23 cellular contexts compared by ENCODE assay signal in genomic region chr16:46768809-46769208, GRCh38. TPM values are rescaled to one million over a fixed set of nuclear protein-coding genes. Genes with fewer than 3 reads are reported as not detected.
A peak's percentile ranks its signal among the peaks of the same experiment; 100 is the strongest.
DNase-seq lines count a peak whose midpoint lies in the region; ATAC-seq, FAIRE-seq and TF ChIP-seq lines count a peak whose summit lies in the region.
"Had no signal": no experiment of that assay in that cellular context is flagged by ENCODE, and none has a peak within 500 bp of the region (broad histone marks: within the 10 kb centered on the region; RNA-seq: fewer than 3 reads in every experiment).

No MANE protein-coding gene starts in this region.

- no peak for TF ChIP-seq EP300 in HepG2 (IDR thresholded peaks at IDR 0.05; ENCODE audit: low read depth in 2 of 2, low read length in 2 of 2)
- TF ChIP-seq EP300 in HepG2 (CRISPR knock-in tag; IDR thresholded peaks at IDR 0.05; ENCODE audit: borderline replicate concordance): no peak

- no peaks in the 10 kb centered on the region for H3K9me3 ChIP-seq in HepG2 (ENCODE audit: low read length)
- H3K9me3 ChIP-seq: tibial nerve had no signal

- H3K4me1 Mint-ChIP-seq in stimulated activated naive CD8-positive, alpha-beta T cell treated with anti-CD3 and anti-CD28 coated beads, Interleukin-15, amount 100 ng/mL, for 72 hours: no peaks in the 10 kb centered on the region
- H3K4me1 Mint-ChIP-seq: brain, T-cell had no signal

- H3K9ac ChIP-seq in HepG2 (ENCODE audit: insufficient read depth, low read depth, low read length): no peak overlapping the region

- peaks cover 25% of the 10 kb centered on the region for H3K4me1 ChIP-seq in HepG2 (ENCODE audit: insufficient read depth, low read length)
- H3K4me1 ChIP-seq: tibial nerve had no signal

- no peak overlapping the region for H3K27ac Mint-ChIP-seq in stimulated activated naive CD8-positive, alpha-beta T cell treated with anti-CD3 and anti-CD28 coated beads, Interleukin-15, amount 100 ng/mL, for 72 hours
- H3K27ac Mint-ChIP-seq: activated naive CD8-positive, alpha-beta T cell; B cell; brain; stimulated activated effector memory CD8-positive, alpha-beta T cell treated with anti-CD3 and anti-CD28 coated beads, Interleukin-12 subunit alpha, Interleukin-12 subunit beta, amount 100 ng/mL, for 72 hours; T-cell had no signal

- peak overlapping the region; percentile 46; the same call in 1 of the 2 replicates for H3K4me2 ChIP-seq in HepG2 (ENCODE audit: low read depth, low read length)

- H3K27me3 Mint-ChIP-seq in stimulated activated naive CD8-positive, alpha-beta T cell treated with anti-CD3 and anti-CD28 coated beads, Interleukin-15, amount 100 ng/mL, for 72 hours: peaks cover 8% of the 10 kb centered on the region
- H3K27me3 Mint-ChIP-seq: activated naive CD8-positive, alpha-beta T cell; B cell; T-cell had no signal

- no peak for TF ChIP-seq RAD21 in HepG2 (CRISPR knock-in tag; IDR thresholded peaks at IDR 0.05)

- DNase-seq in NCI-H1092 treated with DMSO at 0.1 percent for 48 hours (lab: John Stamatoyannopoulos, UW) (peak; percentile 93), NCI-H187 treated with DMSO at 0.1 percent for 48 hours (lab: John Stamatoyannopoulos, UW) (peak; percentile 58), NCI-H526 (lab: John Stamatoyannopoulos, UW) (peak; percentile 30 to 34), HepG2 (ENCODE audit: low spot score) (no peak), brain microvascular endothelial cell (no peak)
- no peak for DNase-seq in stimulated activated naive CD8-positive, alpha-beta T cell treated with anti-CD3 and anti-CD28 coated beads, Interleukin-15, amount 100 ng/mL, for 72 hours
- DNase-seq: activated CD4-positive, alpha-beta T cell treated with anti-CD3 and anti-CD28 coated beads, Interleukin-2, amount 50 U/mL, for 48 hours; activated T-cell treated with anti-CD3 and anti-CD28 coated beads, Interleukin-2, amount 50 U/mL, for 48 hours; foreskin fibroblast; HCEC 1CT; NCI-H446 treated with DMSO at 0.1 percent for 48 hours; stimulated activated CD4-positive, alpha-beta T cell treated with anti-CD3 and anti-CD28 coated beads, Interleukin-12 subunit alpha, Interleukin-12 subunit beta, amount 100 ng/mL, for 4 hours; T-cell had no signal

- TF ChIP-seq CTCF in HepG2 (CRISPR knock-in tag; IDR thresholded peaks at IDR 0.05): peak; percentile 24; the same call in 1 of the 2 replicates
- no peak for TF ChIP-seq CTCF in brain microvascular endothelial cell (IDR thresholded peaks at IDR 0.05; ENCODE audit: low read depth, low read length, missing control alignments)

- H3K36me3 ChIP-seq in HepG2 (replicated peaks in 1 of 2; ENCODE audit: control insufficient read depth in 1 of 2, insufficient read depth in 2 of 2, low read length in 2 of 2) (no peaks in the 10 kb centered on the region), brain microvascular endothelial cell (replicated peaks) (no peaks in the 10 kb centered on the region)
- H3K36me3 ChIP-seq: tibial nerve had no signal

- ATAC-seq in HepG2 (peak; percentile 62), HG02884 (IDR thresholded peaks at IDR 0.05; ENCODE audit: unreplicated experiment) (no peak), GM18502 (IDR thresholded peaks at IDR 0.05; ENCODE audit: poor library complexity, unreplicated experiment) (no peak)
- no peak for ATAC-seq in stimulated activated naive CD8-positive, alpha-beta T cell treated with anti-CD3 and anti-CD28 coated beads, Interleukin-15, amount 100 ng/mL, for 72 hours
- ATAC-seq: left lobe of liver; stimulated activated effector memory CD8-positive, alpha-beta T cell treated with anti-CD3 and anti-CD28 coated beads, Interleukin-12 subunit alpha, Interleukin-12 subunit beta, amount 100 ng/mL, for 72 hours; T-cell had no signal

- H3K79me2 ChIP-seq in HepG2 (ENCODE audit: insufficient read depth, low read length): no peaks in the 10 kb centered on the region

- 19% methylated on average over 8 of the region's 8 CpGs for WGBS in HepG2 (ENCODE audit: low lambda C conversion rate)

- FAIRE-seq in HepG2 (lab: Jason Lieb, UNC): no peak
- FAIRE-seq: endothelial cell of umbilical vein had no signal

- CTCF ChIA-PET in HepG2 (lab: Yijun Ruan, JAX; ENCODE audit: low intra/inter-chr PET ratio, low total read pairs): no interaction called here

- no peak for TF ChIP-seq POLR2A in HepG2 (IDR thresholded peaks at IDR 0.05; ENCODE audit: insufficient read depth in 1 of 2, low read depth in 2 of 2, low read length in 2 of 2)

- H3K27me3 ChIP-seq in HepG2 (ENCODE audit: control insufficient read depth in 1 of 2, insufficient read depth in 2 of 2, low read length in 2 of 2): peaks cover 0 to 3% of the 10 kb centered on the region in 2 experiments; a peak in 1 of 5 replicates
- H3K27me3 ChIP-seq in brain microvascular endothelial cell (replicated peaks): no peaks in the 10 kb centered on the region
- H3K27me3 ChIP-seq: tibial nerve had no signal

- no TSS peak for BruUV-seq in HepG2 (replicated peaks; lab: Mats Ljungman, UMichigan)

- H4K20me1 ChIP-seq in HepG2 (ENCODE audit: insufficient read depth, low read length): no peaks in the 10 kb centered on the region

- H2AFZ ChIP-seq in HepG2 (ENCODE audit: low read length): no peak overlapping the region

- H3K4me3 ChIP-seq in HepG2 (replicated peaks in 1 of 3; ENCODE audit: insufficient read depth in 1 of 3, low read depth in 2 of 3, low read length in 3 of 3): no peak overlapping the region
- H3K4me3 ChIP-seq in brain microvascular endothelial cell (ENCODE audit: low read depth, low read length): no peak overlapping the region
- H3K4me3 ChIP-seq: tibial nerve had no signal

- POLR2A ChIA-PET in HepG2 (lab: Yijun Ruan, JAX): interaction anchor here (2.9 kb wide), 1 partner anchor 21 kb away, joined by 8 read pairs; no protein-coding TSS in a partner anchor

- H3K9me3 Mint-ChIP-seq in stimulated activated naive CD8-positive, alpha-beta T cell treated with anti-CD3 and anti-CD28 coated beads, Interleukin-15, amount 100 ng/mL, for 72 hours: no peaks in the 10 kb centered on the region
- H3K9me3 Mint-ChIP-seq: brain; stimulated activated effector memory CD8-positive, alpha-beta T cell treated with anti-CD3 and anti-CD28 coated beads, Interleukin-12 subunit alpha, Interleukin-12 subunit beta, amount 100 ng/mL, for 72 hours; T-cell had no signal

- no peak overlapping the region for H3K4me3 Mint-ChIP-seq in stimulated activated naive CD8-positive, alpha-beta T cell treated with anti-CD3 and anti-CD28 coated beads, Interleukin-15, amount 100 ng/mL, for 72 hours
- H3K4me3 Mint-ChIP-seq: activated naive CD8-positive, alpha-beta T cell; B cell; brain; stimulated activated effector memory CD8-positive, alpha-beta T cell treated with anti-CD3 and anti-CD28 coated beads, Interleukin-12 subunit alpha, Interleukin-12 subunit beta, amount 100 ng/mL, for 72 hours; T-cell had no signal

- H3K27ac ChIP-seq in HepG2 (ENCODE audit: extremely low read length, insufficient read depth, low read length): no peak overlapping the region
- no peak overlapping the region for H3K27ac ChIP-seq in brain microvascular endothelial cell
- H3K27ac ChIP-seq: tibial nerve had no signal

- intact Hi-C loops in HepG2 (cut with micrococcal nuclease; ENCODE audit: unreplicated experiment): no loop called here

- in situ Hi-C loops in HepG2 (cut with HindIII; ENCODE audit: extremely low pct_ligation_motif_present, low pct_unique_long_range_greater_than_20kb) (no loop called here), brain microvascular endothelial cell (cut with HindIII; ENCODE audit: low pct_ligation_motif_present, low sequenced_read_pairs) (no loop called here)

TF ChIP-seq in HepG2, 621 proteins besides CTCF, POLR2A, EP300 and RAD21:
- TF ChIP-seq RBAK (CRISPR knock-in tag; IDR thresholded peaks at IDR 0.05) (no peak), FOXO4 (CRISPR knock-in tag; conservative IDR thresholded peaks at IDR 0.05) (no peak), ZNF496 (CRISPR knock-in tag; IDR thresholded peaks at IDR 0.05; ENCODE audit: insufficient replicate concordance) (no peak), STAG1 (CRISPR knock-in tag; IDR thresholded peaks at IDR 0.05) (0 out of 2 replicates have a peak, but pooled peaks have one; percentile 20), ZNF878 (CRISPR knock-in tag; IDR thresholded peaks at IDR 0.05) (no peak), ZNF652 (CRISPR knock-in tag; IDR thresholded peaks at IDR 0.05; ENCODE audit: borderline replicate concordance, low read depth) (peak; percentile 86)

RNA-seq across cellular contexts. Expression of gene MYLK3, which starts 20.7 kb away (rescaled TPM):
- total RNA-seq in HepG2 (2016; rRNA removed; fragmentation: Illumina TruSeq; extraction: Trizol): 0.13 and 0.18 TPM in 2 replicates
- total RNA-seq in HepG2 (2016; cell fraction: cytosol; rRNA removed; fragmentation: Illumina TruSeq; extraction: Trizol; ENCODE audit: low read depth): not detected in 2 replicates
- total RNA-seq in HepG2 (2016; cell fraction: insoluble cytoplasmic fraction; rRNA removed; fragmentation: Illumina TruSeq; extraction: Trizol): 0.11 and 0.27 TPM in 2 replicates
- 0.03 and 0.19 TPM in 2 replicates for total RNA-seq in HepG2 (2016; cell fraction: membrane; rRNA removed; fragmentation: Illumina TruSeq; extraction: Trizol)
- total RNA-seq in HepG2 (2016; cell fraction: nucleus; rRNA removed; fragmentation: Illumina TruSeq; extraction: Trizol): 0.44 and 0.47 TPM in 2 replicates
- polyA plus RNA-seq in HepG2 (2011; rRNA removed): 0.04 TPM in 2 replicates
- polyA plus RNA-seq in HepG2 (2011; cell fraction: cytosol; rRNA removed): 0.01 and 0.05 TPM in 2 replicates
- polyA plus RNA-seq in HepG2 (2011; cell fraction: nucleus; rRNA removed): 0.07 and 0.08 TPM in 2 replicates
- polyA plus RNA-seq in HepG2 (2012): 0.01 and 0.11 TPM in 2 replicates
- 0.01 TPM in 1 of 2 replicates, not detected in the other for polyA plus RNA-seq in HepG2 (2016; cell fraction: cytosol; fragmentation: Illumina TruSeq; extraction: Trizol; ENCODE audit: low read depth)
- polyA plus RNA-seq in HepG2 (2016; cell fraction: insoluble cytoplasmic fraction; fragmentation: Illumina TruSeq; extraction: Trizol; ENCODE audit: low read depth): 0.04 and 0.07 TPM in 2 replicates
- 0.15 TPM in 1 of 2 replicates, not detected in the other for polyA plus RNA-seq in HepG2 (2016; cell fraction: membrane; fragmentation: Illumina TruSeq; extraction: Trizol; ENCODE audit: low read depth)
- not detected in 2 replicates for polyA plus RNA-seq in HepG2 (2016; cell fraction: nucleus; fragmentation: Illumina TruSeq; extraction: Trizol; ENCODE audit: insufficient read depth, low read depth)
- 1.0 and 2.2 TPM in 2 replicates for polyA minus RNA-seq in HepG2 (2011; rRNA and poly(A)+ RNA removed; ENCODE audit: low replicate concordance)
- not detected in 2 replicates for polyA minus RNA-seq in HepG2 (2011; cell fraction: cytosol; rRNA and poly(A)+ RNA removed)
- 0.99 and 1.0 TPM in 2 replicates for polyA minus RNA-seq in HepG2 (2011; cell fraction: nucleus; rRNA and poly(A)+ RNA removed)
- total RNA-seq: endothelial cell of umbilical vein, RPMI7951 had no signal
- polyA plus RNA-seq: endothelial cell of umbilical vein had no signal

Comparison
In these comparisons a context has a peak if more than half of its experiments do, and no peak if none do; other contexts are left out.
1. DNase-seq: peak in NCI-H1092 treated with DMSO at 0.1 percent for 48 hours (single experiment), NCI-H187 treated with DMSO at 0.1 percent for 48 hours (single experiment) and NCI-H526 (2 of 2); none in HepG2 (single experiment), stimulated activated naive CD8-positive, alpha-beta T cell treated with anti-CD3 and anti-CD28 coated beads, Interleukin-15, amount 100 ng/mL, for 72 hours (0 of 2) and brain microvascular endothelial cell (single experiment).